Comparison of ENCODE assay signal across 1 cellular context in the genomic region with DNA sequence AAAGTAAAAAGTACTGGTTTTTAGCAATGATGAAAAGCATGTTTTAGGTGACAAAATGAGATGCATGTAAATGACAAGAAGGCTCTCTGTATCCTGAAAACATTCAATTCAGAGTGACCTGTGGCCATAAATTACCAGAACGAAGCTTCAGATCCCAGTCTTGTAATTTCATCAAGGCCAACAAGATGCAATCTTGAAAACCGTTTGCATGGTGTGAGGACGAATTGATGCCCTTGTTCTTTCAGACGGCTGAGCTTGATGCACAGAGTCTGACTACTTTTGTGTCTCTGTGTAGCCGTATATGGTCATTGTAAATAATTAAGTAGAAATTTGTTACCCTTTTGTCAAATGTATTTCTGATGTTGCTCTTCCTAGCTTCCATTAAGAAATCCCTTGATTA.
TF ChIP-seq lines count a peak whose summit lies in the region.

No MANE protein-coding gene starts in this region.

TF ChIP-seq in GM23338, 12 proteins besides CTCF, POLR2A, EP300 and RAD21 (continued from another document):
- TF ChIP-seq, protein P1, sequence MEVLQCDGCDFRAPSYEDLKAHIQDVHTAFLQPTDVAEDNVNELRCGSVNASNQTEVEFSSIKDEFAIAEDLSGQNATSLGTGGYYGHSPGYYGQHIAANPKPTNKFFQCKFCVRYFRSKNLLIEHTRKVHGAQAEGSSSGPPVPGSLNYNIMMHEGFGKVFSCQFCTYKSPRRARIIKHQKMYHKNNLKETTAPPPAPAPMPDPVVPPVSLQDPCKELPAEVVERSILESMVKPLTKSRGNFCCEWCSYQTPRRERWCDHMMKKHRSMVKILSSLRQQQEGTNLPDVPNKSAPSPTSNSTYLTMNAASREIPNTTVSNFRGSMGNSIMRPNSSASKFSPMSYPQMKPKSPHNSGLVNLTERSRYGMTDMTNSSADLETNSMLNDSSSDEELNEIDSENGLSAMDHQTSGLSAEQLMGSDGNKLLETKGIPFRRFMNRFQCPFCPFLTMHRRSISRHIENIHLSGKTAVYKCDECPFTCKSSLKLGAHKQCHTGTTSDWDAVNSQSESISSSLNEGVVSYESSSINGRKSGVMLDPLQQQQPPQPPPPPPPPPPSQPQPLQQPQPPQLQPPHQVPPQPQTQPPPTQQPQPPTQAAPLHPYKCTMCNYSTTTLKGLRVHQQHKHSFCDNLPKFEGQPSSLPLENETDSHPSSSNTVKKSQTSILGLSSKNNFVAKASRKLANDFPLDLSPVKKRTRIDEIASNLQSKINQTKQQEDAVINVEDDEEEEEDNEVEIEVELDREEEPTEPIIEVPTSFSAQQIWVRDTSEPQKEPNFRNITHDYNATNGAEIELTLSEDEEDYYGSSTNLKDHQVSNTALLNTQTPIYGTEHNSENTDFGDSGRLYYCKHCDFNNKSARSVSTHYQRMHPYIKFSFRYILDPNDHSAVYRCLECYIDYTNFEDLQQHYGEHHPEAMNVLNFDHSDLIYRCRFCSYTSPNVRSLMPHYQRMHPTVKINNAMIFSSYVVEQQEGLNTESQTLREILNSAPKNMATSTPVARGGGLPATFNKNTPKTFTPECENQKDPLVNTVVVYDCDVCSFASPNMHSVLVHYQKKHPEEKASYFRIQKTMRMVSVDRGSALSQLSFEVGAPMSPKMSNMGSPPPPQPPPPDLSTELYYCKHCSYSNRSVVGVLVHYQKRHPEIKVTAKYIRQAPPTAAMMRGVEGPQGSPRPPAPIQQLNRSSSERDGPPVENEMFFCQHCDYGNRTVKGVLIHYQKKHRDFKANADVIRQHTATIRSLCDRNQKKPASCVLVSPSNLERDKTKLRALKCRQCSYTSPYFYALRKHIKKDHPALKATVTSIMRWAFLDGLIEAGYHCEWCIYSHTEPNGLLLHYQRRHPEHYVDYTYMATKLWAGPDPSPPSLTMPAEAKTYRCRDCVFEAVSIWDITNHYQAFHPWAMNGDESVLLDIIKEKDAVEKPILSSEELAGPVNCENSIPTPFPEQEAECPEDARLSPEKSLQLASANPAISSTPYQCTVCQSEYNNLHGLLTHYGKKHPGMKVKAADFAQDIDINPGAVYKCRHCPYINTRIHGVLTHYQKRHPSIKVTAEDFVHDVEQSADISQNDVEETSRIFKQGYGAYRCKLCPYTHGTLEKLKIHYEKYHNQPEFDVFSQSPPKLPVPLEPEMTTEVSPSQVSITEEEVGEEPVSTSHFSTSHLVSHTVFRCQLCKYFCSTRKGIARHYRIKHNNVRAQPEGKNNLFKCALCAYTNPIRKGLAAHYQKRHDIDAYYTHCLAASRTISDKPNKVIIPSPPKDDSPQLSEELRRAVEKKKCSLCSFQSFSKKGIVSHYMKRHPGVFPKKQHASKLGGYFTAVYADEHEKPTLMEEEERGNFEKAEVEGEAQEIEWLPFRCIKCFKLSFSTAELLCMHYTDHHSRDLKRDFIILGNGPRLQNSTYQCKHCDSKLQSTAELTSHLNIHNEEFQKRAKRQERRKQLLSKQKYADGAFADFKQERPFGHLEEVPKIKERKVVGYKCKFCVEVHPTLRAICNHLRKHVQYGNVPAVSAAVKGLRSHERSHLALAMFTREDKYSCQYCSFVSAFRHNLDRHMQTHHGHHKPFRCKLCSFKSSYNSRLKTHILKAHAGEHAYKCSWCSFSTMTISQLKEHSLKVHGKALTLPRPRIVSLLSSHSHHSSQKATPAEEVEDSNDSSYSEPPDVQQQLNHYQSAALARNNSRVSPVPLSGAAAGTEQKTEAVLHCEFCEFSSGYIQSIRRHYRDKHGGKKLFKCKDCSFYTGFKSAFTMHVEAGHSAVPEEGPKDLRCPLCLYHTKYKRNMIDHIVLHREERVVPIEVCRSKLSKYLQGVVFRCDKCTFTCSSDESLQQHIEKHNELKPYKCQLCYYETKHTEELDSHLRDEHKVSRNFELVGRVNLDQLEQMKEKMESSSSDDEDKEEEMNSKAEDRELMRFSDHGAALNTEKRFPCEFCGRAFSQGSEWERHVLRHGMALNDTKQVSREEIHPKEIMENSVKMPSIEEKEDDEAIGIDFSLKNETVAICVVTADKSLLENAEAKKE (CRISPR knock-in tag; IDR thresholded peaks at IDR 0.05), result no peak
- TF ChIP-seq EZH2 (IDR thresholded peaks at IDR 0.05; ENCODE audit: low read depth, unreplicated experiment), result no peak
- TF ChIP-seq, protein P2, sequence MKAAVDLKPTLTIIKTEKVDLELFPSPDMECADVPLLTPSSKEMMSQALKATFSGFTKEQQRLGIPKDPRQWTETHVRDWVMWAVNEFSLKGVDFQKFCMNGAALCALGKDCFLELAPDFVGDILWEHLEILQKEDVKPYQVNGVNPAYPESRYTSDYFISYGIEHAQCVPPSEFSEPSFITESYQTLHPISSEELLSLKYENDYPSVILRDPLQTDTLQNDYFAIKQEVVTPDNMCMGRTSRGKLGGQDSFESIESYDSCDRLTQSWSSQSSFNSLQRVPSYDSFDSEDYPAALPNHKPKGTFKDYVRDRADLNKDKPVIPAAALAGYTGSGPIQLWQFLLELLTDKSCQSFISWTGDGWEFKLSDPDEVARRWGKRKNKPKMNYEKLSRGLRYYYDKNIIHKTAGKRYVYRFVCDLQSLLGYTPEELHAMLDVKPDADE (IDR thresholded peaks at IDR 0.05), result no peak
- TF ChIP-seq ZNF331 (CRISPR knock-in tag; IDR thresholded peaks at IDR 0.05; ENCODE audit: low read depth), result no peak
- TF ChIP-seq NANOG (IDR thresholded peaks at IDR 0.05; ENCODE audit: borderline replicate concordance), result no peak
- TF ChIP-seq JUNB (IDR thresholded peaks at IDR 0.05; ENCODE audit: unreplicated experiment), result no peak
TF ChIP-seq in GM23338: peak in this region for 0.
